ENCODE assay signal across 23 cellular contexts in genomic region chr18:51123936-51124486, GRCh38.
DNase-seq lines count a peak whose midpoint lies in the region; ATAC-seq, FAIRE-seq and TF ChIP-seq lines count a peak whose summit lies in the region.
"Had no signal": no experiment of that assay in that cellular context is flagged by ENCODE, and none has a peak within 500 bp of the region (broad histone marks: within the 10 kb centered on the region; RNA-seq: fewer than 3 reads in every experiment).

No MANE protein-coding gene starts in this region.

- H3K9me3 Mint-ChIP-seq in osteocyte (ENCODE audit: unreplicated experiment), result no peaks in the 10 kb centered on the region

- H3K36me3 Mint-ChIP-seq in osteocyte (ENCODE audit: unreplicated experiment), result no peaks in the 10 kb centered on the region
- H3K36me3 Mint-ChIP-seq: CD4-positive, alpha-beta memory T cell had no signal

- no peak for FAIRE-seq in HepG2 (lab: Jason Lieb, UNC)
- FAIRE-seq: A549, GM12891, GM18507, H54 had no signal

- TF ChIP-seq CTCF in heart left ventricle (IDR thresholded peaks at IDR 0.05) (no peak), HepG2 (CRISPR knock-in tag; IDR thresholded peaks at IDR 0.05) (no peak), osteocyte (IDR thresholded peaks at IDR 0.05) (no peak)

- intact Hi-C loops in cardiac septum (cut with DNase I), result no loop called here
- intact Hi-C loops in heart left ventricle (cut with DNase I), result no loop called here
- intact Hi-C loops in HepG2 (cut with micrococcal nuclease; ENCODE audit: unreplicated experiment), result no loop called here

- CTCF ChIA-PET in HepG2 (lab: Yijun Ruan, JAX; ENCODE audit: low intra/inter-chr PET ratio, low total read pairs), result no interaction called here

- POLR2A ChIA-PET in HepG2 (lab: Yijun Ruan, JAX), result no interaction called here

- H3K36me3 ChIP-seq in heart left ventricle, result no peaks in the 10 kb centered on the region
- no peaks in the 10 kb centered on the region for H3K36me3 ChIP-seq in HepG2 (replicated peaks in 1 of 2; ENCODE audit: control insufficient read depth in 1 of 2, insufficient read depth in 2 of 2, low read length in 2 of 2)
- H3K36me3 ChIP-seq: HAP-1 had no signal

- no peak for TF ChIP-seq EP300 in HepG2 (IDR thresholded peaks at IDR 0.05; ENCODE audit: low read depth in 2 of 2, low read length in 2 of 2)
- TF ChIP-seq EP300 in HepG2 (CRISPR knock-in tag; IDR thresholded peaks at IDR 0.05; ENCODE audit: borderline replicate concordance), result no peak

- H3K4me1 Mint-ChIP-seq in osteocyte (ENCODE audit: unreplicated experiment), result no peaks in the 10 kb centered on the region
- H3K4me1 Mint-ChIP-seq: CD4-positive, alpha-beta memory T cell had no signal

- H3K4me1 ChIP-seq in heart left ventricle, result no peaks in the 10 kb centered on the region
- no peaks in the 10 kb centered on the region for H3K4me1 ChIP-seq in HepG2 (ENCODE audit: insufficient read depth, low read length)
- H3K4me1 ChIP-seq: A549, HAP-1 had no signal

- no peak overlapping the region for H3K27ac ChIP-seq in heart left ventricle
- H3K27ac ChIP-seq in HepG2 (ENCODE audit: extremely low read length, insufficient read depth, low read length), result no peak overlapping the region
- H3K27ac ChIP-seq: A549 had no signal

- H3K27ac Mint-ChIP-seq in osteocyte (ENCODE audit: unreplicated experiment), result no peak overlapping the region
- H3K27ac Mint-ChIP-seq: HFFc6 had no signal

- no TSS peak for BruUV-seq in HepG2 (replicated peaks; lab: Mats Ljungman, UMichigan)

- no peak for TF ChIP-seq RAD21 in HepG2 (CRISPR knock-in tag; IDR thresholded peaks at IDR 0.05)

- WGBS in heart left ventricle, 4 donors, result 73 to 87% (median 83%) methylated on average over 10 of the region's 10 CpGs
- WGBS in HepG2 (ENCODE audit: low lambda C conversion rate), result 47% methylated on average over 10 of the region's 10 CpGs

- H3K9me3 ChIP-seq in heart left ventricle (no peaks in the 10 kb centered on the region), HepG2 (ENCODE audit: low read length) (no peaks in the 10 kb centered on the region)
- H3K9me3 ChIP-seq: A549, HAP-1 had no signal

- TF ChIP-seq POLR2A in heart left ventricle (IDR thresholded peaks at IDR 0.05) (no peak), HepG2 (IDR thresholded peaks at IDR 0.05; ENCODE audit: insufficient read depth in 1 of 2, low read depth in 2 of 2, low read length in 2 of 2) (no peak)

- H3K27me3 Mint-ChIP-seq in osteocyte (ENCODE audit: unreplicated experiment), result no peaks in the 10 kb centered on the region

- H3K4me3 ChIP-seq in heart left ventricle (no peak overlapping the region), HepG2 (replicated peaks in 1 of 3; ENCODE audit: insufficient read depth in 1 of 3, low read depth in 2 of 3, low read length in 3 of 3) (no peak overlapping the region)
- H3K4me3 ChIP-seq: A549, HAP-1 had no signal

- no peak overlapping the region for H3K4me2 ChIP-seq in HepG2 (ENCODE audit: low read depth, low read length)
- H3K4me2 ChIP-seq: A549 had no signal

- no peaks in the 10 kb centered on the region for H4K20me1 ChIP-seq in HepG2 (ENCODE audit: insufficient read depth, low read length)

- peak; percentile 43 for DNase-seq in cardiac septum (ENCODE audit: low spot score)
- no peak for DNase-seq in heart left ventricle
- peak; percentile 15 for DNase-seq in NCI-H69 (lab: John Stamatoyannopoulos, UW)
- DNase-seq in HepG2 (ENCODE audit: low spot score), result no peak
- DNase-seq in osteocyte (ENCODE audit: extremely low spot score, unreplicated experiment), result peak; percentile 53
- DNase-seq in DMS153 treated with DMSO at 0.1 percent for 48 hours (lab: John Stamatoyannopoulos, UW; ENCODE audit: unreplicated experiment), result no peak
- DNase-seq in activated CD4-positive, alpha-beta T cell treated with anti-CD3 and anti-CD28 coated beads for 4 hours, result no peak
- DNase-seq: 8988T; C1 segment of cervical spinal cord; CD4-positive, alpha-beta memory T cell; COR-L47; DMS 273 treated with DMSO at 0.1 percent for 48 hours; DMS53; DMS79 treated with DMSO at 0.1 percent for 48 hours; GF-D8; GOT3; HFFc6 had no signal

- H3K9ac ChIP-seq in HepG2 (ENCODE audit: insufficient read depth, low read depth, low read length), result no peak overlapping the region

- no peak overlapping the region for H3K4me3 Mint-ChIP-seq in osteocyte (ENCODE audit: unreplicated experiment)
- H3K4me3 Mint-ChIP-seq: CD4-positive, alpha-beta memory T cell; HFFc6 had no signal

- in situ Hi-C loops in HepG2 (cut with HindIII; ENCODE audit: extremely low pct_ligation_motif_present, low pct_unique_long_range_greater_than_20kb), result loop anchor here (25.0 kb wide), 3 partner anchors 538 to 1563 kb away; no protein-coding TSS in a partner anchor

- no peaks in the 10 kb centered on the region for H3K79me2 ChIP-seq in HepG2 (ENCODE audit: insufficient read depth, low read length)

- ATAC-seq in heart left ventricle (no peak), HepG2 (no peak), GM19463 (IDR thresholded peaks at IDR 0.05; ENCODE audit: unreplicated experiment) (no peak)
- ATAC-seq: A549 had no signal

- no peak overlapping the region for H2AFZ ChIP-seq in HepG2 (ENCODE audit: low read length)

- H3K27me3 ChIP-seq in heart left ventricle, result no peaks in the 10 kb centered on the region
- H3K27me3 ChIP-seq in HepG2 (ENCODE audit: control insufficient read depth in 1 of 2, insufficient read depth in 2 of 2, low read length in 2 of 2), result peaks cover 0 to 5% of the 10 kb centered on the region in 2 experiments; a peak in 3 of 5 replicates

TF ChIP-seq in HepG2, 621 proteins besides CTCF, POLR2A, EP300 and RAD21:
- TF ChIP-seq, protein P1, sequence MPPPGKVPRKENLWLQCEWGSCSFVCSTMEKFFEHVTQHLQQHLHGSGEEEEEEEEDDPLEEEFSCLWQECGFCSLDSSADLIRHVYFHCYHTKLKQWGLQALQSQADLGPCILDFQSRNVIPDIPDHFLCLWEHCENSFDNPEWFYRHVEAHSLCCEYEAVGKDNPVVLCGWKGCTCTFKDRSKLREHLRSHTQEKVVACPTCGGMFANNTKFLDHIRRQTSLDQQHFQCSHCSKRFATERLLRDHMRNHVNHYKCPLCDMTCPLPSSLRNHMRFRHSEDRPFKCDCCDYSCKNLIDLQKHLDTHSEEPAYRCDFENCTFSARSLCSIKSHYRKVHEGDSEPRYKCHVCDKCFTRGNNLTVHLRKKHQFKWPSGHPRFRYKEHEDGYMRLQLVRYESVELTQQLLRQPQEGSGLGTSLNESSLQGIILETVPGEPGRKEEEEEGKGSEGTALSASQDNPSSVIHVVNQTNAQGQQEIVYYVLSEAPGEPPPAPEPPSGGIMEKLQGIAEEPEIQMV (CRISPR knock-in tag; IDR thresholded peaks at IDR 0.05; ENCODE audit: low read depth), result 0 out of 2 replicates have a peak, but pooled peaks have one; percentile 23
- TF ChIP-seq ZNF256 (CRISPR knock-in tag; conservative IDR thresholded peaks at IDR 0.05), result no peak
- no peak for TF ChIP-seq MED8 (CRISPR knock-in tag; IDR thresholded peaks at IDR 0.05; ENCODE audit: insufficient replicate concordance)
- TF ChIP-seq ZNF3 (CRISPR knock-in tag; IDR thresholded peaks at IDR 0.05), result no peak
- no peak for TF ChIP-seq SP140L (CRISPR knock-in tag; IDR thresholded peaks at IDR 0.05; ENCODE audit: borderline replicate concordance)

Comparison
In these comparisons a context has a peak if more than half of its experiments do, and no peak if none do; other contexts are left out.
1. DNase-seq: peak in cardiac septum (single experiment), NCI-H69 (single experiment) and osteocyte (single experiment); none in heart left ventricle (0 of 5), HepG2 (single experiment), DMS153 treated with DMSO at 0.1 percent for 48 hours (single experiment) and activated CD4-positive, alpha-beta T cell treated with anti-CD3 and anti-CD28 coated beads for 4 hours (0 of 2).